8 cellular contexts compared by ENCODE assay signal in the genomic region with DNA sequence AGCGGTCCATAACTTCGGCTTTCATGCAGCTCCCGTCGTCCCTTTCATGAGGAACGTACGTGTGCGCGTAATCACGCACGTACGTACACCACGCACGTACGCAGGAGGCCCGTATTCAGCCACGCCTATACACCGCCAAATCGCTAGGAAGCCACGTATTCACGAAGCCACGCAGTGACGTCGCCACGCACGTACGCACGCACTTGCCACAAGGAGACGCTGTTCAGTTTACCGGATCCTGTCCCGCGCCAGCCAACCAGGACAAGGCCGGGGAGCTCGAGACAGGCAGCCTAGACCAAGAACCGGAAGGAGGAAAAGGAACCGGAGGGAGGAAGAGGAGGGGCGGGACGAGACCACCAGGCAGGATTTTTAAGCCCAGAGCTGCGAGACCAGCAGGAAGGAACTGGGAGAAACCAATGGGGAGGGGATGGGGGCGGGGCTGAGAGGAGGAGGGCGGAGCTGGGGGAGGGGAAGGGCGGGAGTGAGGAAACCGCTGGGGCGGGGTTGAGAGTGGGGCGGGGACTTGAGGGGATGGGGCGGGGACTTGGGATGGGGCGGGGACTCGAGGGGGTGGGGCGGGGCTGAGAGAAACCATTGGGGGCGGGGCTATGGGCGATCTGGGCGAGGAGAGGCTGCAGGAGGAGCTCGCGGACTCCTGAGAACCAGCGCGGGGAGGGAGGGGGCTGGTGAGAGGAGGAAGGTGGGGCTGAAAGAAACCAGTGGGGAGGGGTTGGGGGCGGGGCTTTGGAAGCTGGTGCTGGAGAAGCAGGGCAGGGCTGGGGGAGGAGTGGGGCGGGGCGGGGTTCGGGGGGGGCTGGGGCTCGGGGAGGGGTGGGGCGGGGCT. TPM values are rescaled to one million over a fixed set of nuclear protein-coding genes. Genes with fewer than 3 reads are reported as not detected.
DNase-seq lines count a peak whose midpoint lies in the region; ATAC-seq and TF ChIP-seq lines count a peak whose summit lies in the region.

A gene (minus strand): TSS at position 65 of the 844 bp plus-strand sequence. CDS start 4,617 bp downstream, outside the sequence.

- ATAC-seq in GM19397 (IDR thresholded peaks at IDR 0.05; ENCODE audit: unreplicated experiment) (peak; percentile 79), HG03571 (IDR thresholded peaks at IDR 0.05; ENCODE audit: unreplicated experiment) (peak; percentile 76), left lobe of liver (peak; percentile 51)

- TF ChIP-seq CTCF in CD14-positive monocyte (IDR thresholded peaks at IDR 0.05) = peak; percentile 36

- peaks cover 0 to 15% (median 8%) of the 10 kb centered on the region in 7 donors for H3K9me3 Mint-ChIP-seq in CD14-positive monocyte
- H3K9me3 Mint-ChIP-seq in dendritic cell treated with granulocyte-macrophage colony-stimulating factor and Interleukin-4, amounts not matched to agents 40 ng/mL and 50 ng/mL, for 4 days = no peaks in the 10 kb centered on the region

- H3K27me3 Mint-ChIP-seq in CD14-positive monocyte (ENCODE audit: low read depth in 3 of 3) = peaks cover 0 to 2% (median 1%) of the 10 kb centered on the region in 3 donors
- H3K27me3 Mint-ChIP-seq in dendritic cell treated with granulocyte-macrophage colony-stimulating factor and Interleukin-4, amounts not matched to agents 40 ng/mL and 50 ng/mL, for 4 days = no peaks in the 10 kb centered on the region

- H3K36me3 Mint-ChIP-seq in CD14-positive monocyte = peaks cover 9 to 14% of the 10 kb centered on the region in 2 donors
- H3K36me3 Mint-ChIP-seq in dendritic cell treated with granulocyte-macrophage colony-stimulating factor and Interleukin-4, amounts not matched to agents 40 ng/mL and 50 ng/mL, for 4 days (ENCODE audit: low read depth) = peaks cover 39% of the 10 kb centered on the region

- peak within 1 kb of the TSS; percentile 95 to 99 (median 98) for H3K27ac Mint-ChIP-seq in CD14-positive monocyte
- H3K27ac Mint-ChIP-seq in dendritic cell treated with granulocyte-macrophage colony-stimulating factor and Interleukin-4, amounts not matched to agents 40 ng/mL and 50 ng/mL, for 4 days = peak within 1 kb of the TSS; percentile 99

- intact Hi-C loops in CD14-positive monocyte (cut with micrococcal nuclease) = no loop called here
- intact Hi-C loops in dendritic cell treated with granulocyte-macrophage colony-stimulating factor and Interleukin-4, amounts not matched to agents 40 ng/mL and 50 ng/mL, for 4 days (cut with micrococcal nuclease) = no loop called here

- peaks cover 21% of the 10 kb centered on the region for H3K4me1 Mint-ChIP-seq in CD14-positive monocyte
- peaks cover 26% of the 10 kb centered on the region for H3K4me1 Mint-ChIP-seq in dendritic cell treated with granulocyte-macrophage colony-stimulating factor and Interleukin-4, amounts not matched to agents 40 ng/mL and 50 ng/mL, for 4 days (ENCODE audit: low read depth)

- DNase-seq in CD14-positive monocyte (ENCODE audit: low spot score) (peak; percentile 96), NCI-H774 (lab: John Stamatoyannopoulos, UW) (peak; percentile 97), left lobe of liver (ENCODE audit: low spot score) (peak; percentile 95)
- DNase-seq in activated CD4-positive, alpha-beta T cell treated with anti-CD3 and anti-CD28 coated beads, Interleukin-2, amount 50 U/mL, for 4 hours = peak; percentile 87 to 91
- DNase-seq in stimulated activated CD4-positive, alpha-beta T cell treated with anti-CD3 and anti-CD28 coated beads, Interleukin-2, amount 100 ng/mL, for 4 hours (ENCODE audit: low read depth) = peak; percentile 88

- H3K4me3 Mint-ChIP-seq in CD14-positive monocyte = peak within 1 kb of the TSS; percentile 77 to 89
- peak within 1 kb of the TSS; percentile 85 for H3K4me3 Mint-ChIP-seq in dendritic cell treated with granulocyte-macrophage colony-stimulating factor and Interleukin-4, amounts not matched to agents 40 ng/mL and 50 ng/mL, for 4 days

RNA-seq across cellular contexts. Expression of the gene that starts here (rescaled TPM):
- polyA plus RNA-seq in CD14-positive monocyte = 10 to 100 TPM; 10.1 to 22.5 TPM
- 17.1 TPM for total RNA-seq in left lobe of liver

Comparison
In these comparisons a context has a peak if more than half of its experiments do, and no peak if none do; other contexts are left out.
1. Peak in every context shown above with its lines: DNase-seq and ATAC-seq.